In the genomic region with DNA sequence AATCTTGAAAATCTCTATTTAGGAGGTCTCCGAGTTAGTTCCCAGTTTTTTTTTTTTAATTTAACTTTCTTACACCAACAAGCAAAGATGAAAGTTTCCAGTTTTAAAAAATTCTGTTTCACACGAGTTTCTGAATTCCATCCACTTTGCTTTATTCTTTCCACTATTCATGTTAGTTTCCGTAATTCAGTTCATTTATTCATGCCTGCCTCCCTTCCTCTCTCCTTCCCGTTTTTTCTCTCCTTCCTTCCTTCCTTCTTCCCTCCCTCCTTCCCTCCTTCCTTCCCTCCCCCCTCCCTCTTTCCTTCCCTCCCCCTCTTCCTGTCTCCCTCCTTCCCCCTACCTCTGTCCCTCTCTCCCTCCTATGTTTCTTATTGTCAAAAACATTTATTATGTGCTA, we compare ENCODE assay signal across 27 cellular contexts. TPM values are rescaled to one million over a fixed set of nuclear protein-coding genes. Genes with fewer than 3 reads are reported as not detected.
DNase-seq lines count a peak whose midpoint lies in the region; ATAC-seq, FAIRE-seq and TF ChIP-seq lines count a peak whose summit lies in the region.
"Had no signal": no experiment of that assay in that cellular context is flagged by ENCODE, and none has a peak within 500 bp of the region (broad histone marks: within the 10 kb centered on the region; RNA-seq: fewer than 3 reads in every experiment).

No MANE protein-coding gene starts in this region.

- H3K4me1 ChIP-seq in HepG2 (ENCODE audit: insufficient read depth, low read length) (no peaks in the 10 kb centered on the region), right lobe of liver (peaks cover 0 to 3% (median 0%) of the 10 kb centered on the region in 4 donors), endothelial cell of umbilical vein (ENCODE audit: control insufficient read depth, extremely low read depth, insufficient read depth, low read length) (no peaks in the 10 kb centered on the region), foreskin keratinocyte (no peaks in the 10 kb centered on the region)
- H3K4me1 ChIP-seq: A549, BE2C, BLaER1 had no signal

- H3K27ac ChIP-seq in HepG2 (ENCODE audit: extremely low read length, insufficient read depth, low read length) = no peak overlapping the region
- H3K27ac ChIP-seq in right lobe of liver = no peak overlapping the region
- H3K27ac ChIP-seq in SU-DHL-6 (ENCODE audit: low read depth, low read length) = no peak overlapping the region
- no peak overlapping the region for H3K27ac ChIP-seq in endothelial cell of umbilical vein (ENCODE audit: insufficient read depth, low read depth, low read length)
- no peak overlapping the region for H3K27ac ChIP-seq in RWPE1
- H3K27ac ChIP-seq in foreskin keratinocyte = no peak overlapping the region
- H3K27ac ChIP-seq: 22Rv1, A549, BLaER1 had no signal

- no peak for TF ChIP-seq EP300 in HepG2 (IDR thresholded peaks at IDR 0.05; ENCODE audit: low read depth in 2 of 2, low read length in 2 of 2)
- TF ChIP-seq EP300 in HepG2 (CRISPR knock-in tag; IDR thresholded peaks at IDR 0.05; ENCODE audit: borderline replicate concordance) = no peak

- FAIRE-seq in HepG2 (lab: Jason Lieb, UNC) (no peak), endothelial cell of umbilical vein (lab: Jason Lieb, UNC) (peak; percentile 8)
- FAIRE-seq: A549, GM12878, GM12892, GM18507 had no signal

- TF ChIP-seq POLR2A in HepG2 (IDR thresholded peaks at IDR 0.05; ENCODE audit: insufficient read depth in 1 of 2, low read depth in 2 of 2, low read length in 2 of 2) (no peak), right lobe of liver (IDR thresholded peaks at IDR 0.05) (no peak), endothelial cell of umbilical vein (IDR thresholded peaks at IDR 0.05; ENCODE audit: low read depth, low read length) (no peak)

- no peaks in the 10 kb centered on the region for H3K27me3 ChIP-seq in HepG2 (ENCODE audit: control insufficient read depth in 1 of 2, insufficient read depth in 2 of 2, low read length in 2 of 2)
- H3K27me3 ChIP-seq in right lobe of liver = no peaks in the 10 kb centered on the region
- no peaks in the 10 kb centered on the region for H3K27me3 ChIP-seq in SU-DHL-6 (ENCODE audit: low read length)
- no peaks in the 10 kb centered on the region for H3K27me3 ChIP-seq in endothelial cell of umbilical vein (ENCODE audit: control insufficient read depth in 2 of 2, insufficient read depth in 2 of 2, low read length in 2 of 2)
- no peaks in the 10 kb centered on the region for H3K27me3 ChIP-seq in foreskin keratinocyte
- H3K27me3 ChIP-seq: BE2C, BLaER1 had no signal

- no peaks in the 10 kb centered on the region for H3K9me2 ChIP-seq in SU-DHL-6 (replicated peaks; ENCODE audit: insufficient read depth, low read length)

- no peak for TF ChIP-seq CTCF in HepG2 (CRISPR knock-in tag; IDR thresholded peaks at IDR 0.05)
- no peak for TF ChIP-seq CTCF in right lobe of liver (IDR thresholded peaks at IDR 0.05)
- TF ChIP-seq CTCF in SU-DHL-6 (IDR thresholded peaks at IDR 0.05; ENCODE audit: insufficient read depth, low read length, poor library complexity, severe bottlenecking) = no peak
- TF ChIP-seq CTCF in endothelial cell of umbilical vein (IDR thresholded peaks at IDR 0.05; ENCODE audit: extremely low read depth in 1 of 2, insufficient read depth in 1 of 2, low read depth in 1 of 2, low read length in 2 of 2) = no peak
- TF ChIP-seq CTCF in RWPE1 (conservative IDR thresholded peaks at IDR 0.05; ENCODE audit: low read depth) = no peak
- no peak for TF ChIP-seq CTCF in foreskin keratinocyte (conservative IDR thresholded peaks at IDR 0.05)

- no TSS peak for BruUV-seq in HepG2 (replicated peaks; lab: Mats Ljungman, UMichigan)
- BruUV-seq in endothelial cell of umbilical vein (replicated peaks; lab: Mats Ljungman, UMichigan) = no TSS peak

- no peaks in the 10 kb centered on the region for H4K20me1 ChIP-seq in HepG2 (ENCODE audit: insufficient read depth, low read length)
- H4K20me1 ChIP-seq in SU-DHL-6 (ENCODE audit: low read depth, low read length) = no peaks in the 10 kb centered on the region
- H4K20me1 ChIP-seq in endothelial cell of umbilical vein (replicated peaks; ENCODE audit: control insufficient read depth, extremely low read depth, insufficient read depth, low read length) = peaks cover 2% of the 10 kb centered on the region
- H4K20me1 ChIP-seq: BLaER1 had no signal

- no peak for DNase-seq in HepG2 (ENCODE audit: low spot score)
- no peak for DNase-seq in right lobe of liver
- DNase-seq in endothelial cell of umbilical vein (ENCODE audit: low read depth, low spot score) = no peak
- DNase-seq in RWPE1 (ENCODE audit: low spot score) = no peak
- no peak for DNase-seq in foreskin keratinocyte
- DNase-seq: BE2C; C1 segment of cervical spinal cord; CD4-positive, alpha-beta memory T cell; CD4-positive, CD25-positive, alpha-beta regulatory T cell; CD8-positive, alpha-beta memory T cell; COR-L47; DMS 273 treated with DMSO at 0.1 percent for 48 hours; DMS153; DMS53; DMS79; DND-41; EL; GDM1 had no signal

- H3K4me2 ChIP-seq in HepG2 (ENCODE audit: low read depth, low read length) (no peak overlapping the region), SU-DHL-6 (ENCODE audit: low read depth, low read length, poor library complexity, severe bottlenecking) (no peak overlapping the region), endothelial cell of umbilical vein (ENCODE audit: insufficient read depth, low read length) (no peak overlapping the region)
- H3K4me2 ChIP-seq: A549, BLaER1 had no signal

- H3K4me3 ChIP-seq in HepG2 (replicated peaks in 1 of 3; ENCODE audit: insufficient read depth in 1 of 3, low read depth in 2 of 3, low read length in 3 of 3) (no peak overlapping the region), right lobe of liver (no peak overlapping the region), SU-DHL-6 (ENCODE audit: insufficient read depth, low read length, poor library complexity, severe bottlenecking) (no peak overlapping the region), endothelial cell of umbilical vein (replicated peaks in 1 of 3; ENCODE audit: insufficient read depth in 1 of 3, low read depth in 1 of 3, low read length in 3 of 3) (no peak overlapping the region)
- H3K4me3 ChIP-seq: A549, BLaER1, GM12878 had no signal

- peaks cover 14% of the 10 kb centered on the region for H3K79me2 ChIP-seq in HepG2 (ENCODE audit: insufficient read depth, low read length)
- H3K79me2 ChIP-seq in SU-DHL-6 (ENCODE audit: insufficient read depth, low read length) = no peaks in the 10 kb centered on the region
- peaks cover 5% of the 10 kb centered on the region for H3K79me2 ChIP-seq in endothelial cell of umbilical vein (ENCODE audit: control insufficient read depth, insufficient read depth, low read length)

- 31% methylated on average over 4 of the region's 4 CpGs for WGBS in HepG2 (ENCODE audit: low lambda C conversion rate)
- 75% methylated on average over 4 of the region's 4 CpGs for WGBS in right lobe of liver (ENCODE audit: insufficient coverage, low coverage, low lambda C conversion rate, missing lambda C conversion rate)

- ATAC-seq in HepG2 (no peak), right lobe of liver (no peak), foreskin keratinocyte (no peak)
- ATAC-seq: A549 had no signal

- no peaks in the 10 kb centered on the region for H3K36me3 ChIP-seq in HepG2 (replicated peaks in 1 of 2; ENCODE audit: control insufficient read depth in 1 of 2, insufficient read depth in 2 of 2, low read length in 2 of 2)
- no peaks in the 10 kb centered on the region for H3K36me3 ChIP-seq in right lobe of liver
- H3K36me3 ChIP-seq in SU-DHL-6 (ENCODE audit: low read length) = no peaks in the 10 kb centered on the region
- H3K36me3 ChIP-seq in endothelial cell of umbilical vein (ENCODE audit: control insufficient read depth in 2 of 2, extremely low read depth in 1 of 2, insufficient read depth in 2 of 2, low read length in 2 of 2) = no peaks in the 10 kb centered on the region
- H3K36me3 ChIP-seq: BE2C, BLaER1 had no signal

- no peak overlapping the region for H2AFZ ChIP-seq in HepG2 (ENCODE audit: low read length)
- peak overlapping the region; percentile 26 for H2AFZ ChIP-seq in SU-DHL-6 (ENCODE audit: low read depth, low read length, severe bottlenecking)
- H2AFZ ChIP-seq in endothelial cell of umbilical vein (ENCODE audit: low read depth, low read length) = no peak overlapping the region

- H3K9me3 ChIP-seq in HepG2 (ENCODE audit: low read length) (no peaks in the 10 kb centered on the region), right lobe of liver (no peaks in the 10 kb centered on the region), SU-DHL-6 (ENCODE audit: insufficient read depth, low read length) (no peaks in the 10 kb centered on the region), endothelial cell of umbilical vein (replicated peaks; ENCODE audit: control insufficient read depth, insufficient read depth, low read length) (no peaks in the 10 kb centered on the region)
- H3K9me3 ChIP-seq: A549, BE2C, BLaER1 had no signal

- POLR2A ChIA-PET in HepG2 (lab: Yijun Ruan, JAX) = no interaction called here
- POLR2A ChIA-PET in endothelial cell of umbilical vein (lab: Charles Lee) = no interaction called here
- POLR2A ChIA-PET in RWPE1 (lab: Yijun Ruan, JAX; ENCODE audit: low non-redundant PET) = no interaction called here

- in situ Hi-C loops in HepG2 (cut with HindIII; ENCODE audit: extremely low pct_ligation_motif_present, low pct_unique_long_range_greater_than_20kb) = no loop called here

- TF ChIP-seq RAD21 in HepG2 (CRISPR knock-in tag; IDR thresholded peaks at IDR 0.05) = no peak

- H3K9me1 ChIP-seq in endothelial cell of umbilical vein (replicated peaks; ENCODE audit: control insufficient read depth, extremely low read depth, insufficient read depth, low read length) = peaks cover 3% of the 10 kb centered on the region

- CTCF ChIA-PET in HepG2 (lab: Yijun Ruan, JAX; ENCODE audit: low intra/inter-chr PET ratio, low total read pairs) (no interaction called here), endothelial cell of umbilical vein (lab: Charles Lee) (no interaction called here), RWPE1 (lab: Yijun Ruan, JAX) (interaction anchor here (0.6 kb wide), 1 partner anchor 110 kb away, joined by 3 read pairs; no protein-coding TSS in a partner anchor)

- H3K9ac ChIP-seq in HepG2 (ENCODE audit: insufficient read depth, low read depth, low read length) (no peak overlapping the region), SU-DHL-6 (ENCODE audit: low read length) (no peak overlapping the region), endothelial cell of umbilical vein (replicated peaks; ENCODE audit: extremely low read depth, insufficient read depth, low read length) (no peak overlapping the region)
- H3K9ac ChIP-seq: BLaER1 had no signal

- no peaks in the 10 kb centered on the region; the same call in 1 of the 2 replicates for H3F3A ChIP-seq in SU-DHL-6 (ENCODE audit: insufficient read depth)

- dilution Hi-C loops in endothelial cell of umbilical vein (cut with MboI; ENCODE audit: extremely low pct_ligation_motif_present, low sequenced_read_pairs) = no loop called here

- intact Hi-C loops in HepG2 (cut with micrococcal nuclease; ENCODE audit: unreplicated experiment) = no loop called here
- intact Hi-C loops in right lobe of liver (cut with DNase I) = no loop called here
- intact Hi-C loops in endothelial cell of umbilical vein (cut with micrococcal nuclease) = no loop called here

RNA-seq across cellular contexts. Expression of a gene that starts 22.3 kb away (rescaled TPM):
- total RNA-seq in HepG2 (2016; rRNA removed; fragmentation: Illumina TruSeq; extraction: Trizol) (14.5 and 15.3 TPM in 2 replicates), right lobe of liver (10 to 100 TPM; 38.0 to 72.3 (median 51.2) TPM), endothelial cell of umbilical vein (40.0 and 46.1 TPM in 2 replicates), foreskin keratinocyte (9.8 and 15.0 TPM in 2 replicates)
- total RNA-seq in HepG2 (2016; cell fraction: cytosol; rRNA removed; fragmentation: Illumina TruSeq; extraction: Trizol; ENCODE audit: low read depth) = 2.2 and 2.8 TPM in 2 replicates
- total RNA-seq in HepG2 (2016; cell fraction: insoluble cytoplasmic fraction; rRNA removed; fragmentation: Illumina TruSeq; extraction: Trizol) = 12.1 and 14.0 TPM in 2 replicates
- 6.3 and 8.1 TPM in 2 replicates for total RNA-seq in HepG2 (2016; cell fraction: membrane; rRNA removed; fragmentation: Illumina TruSeq; extraction: Trizol)
- 24.7 TPM in 2 replicates for total RNA-seq in HepG2 (2016; cell fraction: nucleus; rRNA removed; fragmentation: Illumina TruSeq; extraction: Trizol)
- polyA plus RNA-seq in HepG2 (2011; rRNA removed) (31.6 and 38.5 TPM in 2 replicates), endothelial cell of umbilical vein (32.7 and 78.3 TPM in 2 replicates), foreskin keratinocyte (2.4 and 4.8 TPM in 2 replicates)
- polyA plus RNA-seq in HepG2 (2011; cell fraction: cytosol; rRNA removed) = 13.1 and 16.5 TPM in 2 replicates
- polyA plus RNA-seq in HepG2 (2011; cell fraction: nucleus; rRNA removed) = 24.9 and 42.3 TPM in 2 replicates
- polyA plus RNA-seq in HepG2 (2012) = 15.8 and 17.3 TPM in 2 replicates
- 0.76 and 0.86 TPM in 2 replicates for polyA plus RNA-seq in HepG2 (2016; cell fraction: cytosol; fragmentation: Illumina TruSeq; extraction: Trizol; ENCODE audit: low read depth)
- 9.3 and 11.0 TPM in 2 replicates for polyA plus RNA-seq in HepG2 (2016; cell fraction: insoluble cytoplasmic fraction; fragmentation: Illumina TruSeq; extraction: Trizol; ENCODE audit: low read depth)
- polyA plus RNA-seq in HepG2 (2016; cell fraction: membrane; fragmentation: Illumina TruSeq; extraction: Trizol; ENCODE audit: low read depth) = 3.0 and 3.2 TPM in 2 replicates
- 20.1 and 21.6 TPM in 2 replicates for polyA plus RNA-seq in HepG2 (2016; cell fraction: nucleus; fragmentation: Illumina TruSeq; extraction: Trizol; ENCODE audit: insufficient read depth, low read depth)
- polyA minus RNA-seq in HepG2 (2011; rRNA and poly(A)+ RNA removed; ENCODE audit: low replicate concordance) = 32.9 TPM in 1 of 2 replicates, not detected in the other
- 27.5 and 29.9 TPM in 2 replicates for polyA minus RNA-seq in HepG2 (2011; cell fraction: cytosol; rRNA and poly(A)+ RNA removed)
- polyA minus RNA-seq in HepG2 (2011; cell fraction: nucleus; rRNA and poly(A)+ RNA removed) = 95.0 and 96.0 TPM in 2 replicates
- polyA plus RNA-seq in endothelial cell of umbilical vein (2011; cell fraction: cytosol; rRNA removed) = 33.7 and 43.6 TPM in 2 replicates
- polyA plus RNA-seq in endothelial cell of umbilical vein (2011; cell fraction: nucleus; rRNA removed) = 60.6 and 92.9 TPM in 2 replicates
- polyA plus RNA-seq in endothelial cell of umbilical vein (2012) = 34.1 and 49.5 TPM in 2 replicates
- polyA minus RNA-seq in endothelial cell of umbilical vein = 221 and 231 TPM in 2 replicates
- polyA minus RNA-seq in endothelial cell of umbilical vein (2011; cell fraction: cytosol; rRNA and poly(A)+ RNA removed) = not detected
- polyA minus RNA-seq in endothelial cell of umbilical vein (2011; cell fraction: nucleus; rRNA and poly(A)+ RNA removed) = 92.9 and 145 TPM in 2 replicates
- total RNA-seq: CD4-positive, alpha-beta memory T cell; CD4-positive, CD25-positive, alpha-beta regulatory T cell; CD8-positive, alpha-beta memory T cell; G401 had no signal
- polyA plus RNA-seq: CD14-positive monocyte; CD4-positive, alpha-beta memory T cell; CD4-positive, CD25-positive, alpha-beta regulatory T cell; CD8-positive, alpha-beta memory T cell had no signal
